Comparison of ENCODE assay signal across 1 cellular context in genomic region chr3:124032881-124033359, GRCh38.
TF ChIP-seq lines count a peak whose summit lies in the region.

No MANE protein-coding gene starts in this region.

TF ChIP-seq in HEK293, 187 proteins besides CTCF, POLR2A, EP300 and RAD21 (continued from another document and continues in another):
- TF ChIP-seq ZNF518A (tag by site-specific recombination; conservative IDR thresholded peaks at IDR 0.05; ENCODE audit: low read depth) (no peak), YY2 (tag by site-specific recombination; IDR thresholded peaks at IDR 0.05) (no peak), ZNF777 (tag by site-specific recombination; IDR thresholded peaks at IDR 0.05; ENCODE audit: borderline replicate concordance) (no peak), ZNF76 (tag by site-specific recombination; IDR thresholded peaks at IDR 0.05; ENCODE audit: borderline replicate concordance, low read depth) (no peak), ZBTB1 (tag by site-specific recombination; IDR thresholded peaks at IDR 0.05) (no peak), REPIN1 (tag by site-specific recombination; IDR thresholded peaks at IDR 0.05; ENCODE audit: low read depth) (no peak), ZNF335 (tag by site-specific recombination; conservative IDR thresholded peaks at IDR 0.05) (no peak), ZNF18 (tag by site-specific recombination; IDR thresholded peaks at IDR 0.05) (no peak), ZFP41 (tag by site-specific recombination; IDR thresholded peaks at IDR 0.05; ENCODE audit: borderline replicate concordance) (no peak), ZNF174 (tag by site-specific recombination; IDR thresholded peaks at IDR 0.05) (no peak), ZBTB7A (tag by site-specific recombination; IDR thresholded peaks at IDR 0.05; ENCODE audit: low read depth) (no peak), KLF7 (tag by site-specific recombination; IDR thresholded peaks at IDR 0.05; ENCODE audit: borderline replicate concordance) (no peak), AEBP2 (tag by site-specific recombination; IDR thresholded peaks at IDR 0.05; ENCODE audit: borderline replicate concordance) (no peak), ZNF221 (tag by site-specific recombination; IDR thresholded peaks at IDR 0.05; ENCODE audit: borderline replicate concordance) (no peak), ZNF157 (tag by site-specific recombination; IDR thresholded peaks at IDR 0.05) (no peak), ZNF544 (tag by site-specific recombination; IDR thresholded peaks at IDR 0.05) (no peak), HOXD13 (CRISPR knock-in tag; IDR thresholded peaks at IDR 0.05; ENCODE audit: borderline replicate concordance) (no peak), ZNF280D (tag by site-specific recombination; IDR thresholded peaks at IDR 0.05) (no peak), ZNF596 (tag by site-specific recombination; IDR thresholded peaks at IDR 0.05) (peak; percentile 80), ZNF155 (tag by site-specific recombination; IDR thresholded peaks at IDR 0.05) (no peak), OSR2 (tag by site-specific recombination; IDR thresholded peaks at IDR 0.05) (peak; percentile 50; the same call in 1 of the 2 replicates), ZNF266 (tag by site-specific recombination; IDR thresholded peaks at IDR 0.05; ENCODE audit: low read depth) (no peak), ZSCAN18 (tag by site-specific recombination; IDR thresholded peaks at IDR 0.05) (no peak), IKZF3 (tag by site-specific recombination; IDR thresholded peaks at IDR 0.05) (peak; percentile 81), ZNF830 (tag by site-specific recombination; IDR thresholded peaks at IDR 0.05; ENCODE audit: low read depth) (no peak), ZBTB48 (tag by site-specific recombination; IDR thresholded peaks at IDR 0.05) (no peak), ZNF433 (tag by site-specific recombination; IDR thresholded peaks at IDR 0.05; ENCODE audit: low read depth) (no peak), ZNF311 (tag by site-specific recombination; IDR thresholded peaks at IDR 0.05; ENCODE audit: borderline replicate concordance) (no peak), ZNF362 (tag by site-specific recombination; IDR thresholded peaks at IDR 0.05) (no peak), SP2 (tag by site-specific recombination; IDR thresholded peaks at IDR 0.05) (peak; percentile 41; the same call in 1 of the 2 replicates), ZNF23 (tag by site-specific recombination; IDR thresholded peaks at IDR 0.05; ENCODE audit: borderline replicate concordance) (no peak), ELK4 (IDR thresholded peaks at IDR 0.05; ENCODE audit: borderline replicate concordance, low read depth, low read length) (no peak), KLF16 (tag by site-specific recombination; IDR thresholded peaks at IDR 0.05) (no peak), ZNF529 (tag by site-specific recombination; IDR thresholded peaks at IDR 0.05; ENCODE audit: insufficient replicate concordance) (no peak), ZBTB10 (tag by site-specific recombination; IDR thresholded peaks at IDR 0.05) (no peak), GFI1B (tag by site-specific recombination; IDR thresholded peaks at IDR 0.05) (no peak), ZBTB26 (tag by site-specific recombination; optimal IDR thresholded peaks at IDR 0.05) (peak; percentile 21), HOXA7 (CRISPR knock-in tag; IDR thresholded peaks at IDR 0.05; ENCODE audit: borderline replicate concordance) (no peak), ZNF114 (tag by site-specific recombination; IDR thresholded peaks at IDR 0.05) (no peak), KLF1 (tag by site-specific recombination; IDR thresholded peaks at IDR 0.05) (no peak), BCL11B (tag by site-specific recombination; IDR thresholded peaks at IDR 0.05; ENCODE audit: low read depth) (no peak)
